Comparison of ENCODE assay signal across 8 cellular contexts in the genomic region with DNA sequence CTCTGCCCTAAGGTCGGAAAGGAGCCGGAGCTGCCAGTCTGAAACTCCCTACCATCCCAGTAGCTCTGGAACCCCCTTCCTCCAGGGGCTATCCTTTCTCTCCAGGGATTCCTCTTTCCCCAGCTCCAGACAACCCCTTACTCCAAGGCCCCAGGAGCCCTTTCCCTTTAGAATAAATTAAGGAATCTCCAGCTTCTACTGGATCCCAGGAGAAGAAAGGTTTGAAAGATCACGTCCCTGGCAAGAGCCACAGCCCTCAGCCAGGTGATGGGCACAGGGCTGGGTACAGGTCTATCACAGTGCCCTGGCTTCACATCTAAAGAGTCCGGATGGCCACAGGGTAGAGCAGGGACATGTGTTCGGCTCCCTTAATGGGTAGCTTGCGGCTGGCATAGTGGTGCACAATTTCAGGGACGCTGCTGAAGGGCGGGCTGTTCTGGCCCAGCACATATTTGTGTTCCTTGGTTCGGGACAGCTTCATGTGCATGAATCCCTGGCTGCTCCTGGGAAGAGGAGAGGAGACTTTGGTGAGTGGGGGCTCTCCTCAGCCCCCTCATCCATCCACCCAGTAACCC. TPM values are rescaled to one million over a fixed set of nuclear protein-coding genes. Genes with fewer than 3 reads are reported as not detected.
DNase-seq lines count a peak whose midpoint lies in the region; ATAC-seq and TF ChIP-seq lines count a peak whose summit lies in the region.

No MANE protein-coding gene starts in this region.

- H3K4me1 Mint-ChIP-seq in activated CD8-positive, alpha-beta T cell treated with anti-CD3 and anti-CD28 coated beads for 36 hours (ENCODE audit: low read depth): peaks cover 14% of the 10 kb centered on the region

- no peaks in the 10 kb centered on the region for H3K9me2 ChIP-seq in HCT116 (ENCODE audit: insufficient read depth)

- H3K4me1 ChIP-seq in HCT116 (ENCODE audit: control insufficient read depth in 1 of 2, insufficient read depth in 2 of 2, low read length in 2 of 2) (peaks cover 8 to 25% of the 10 kb centered on the region in 2 experiments), iPS DF 6.9 (ENCODE audit: control insufficient read depth, insufficient read depth, low read length) (peaks cover 8% of the 10 kb centered on the region)

- H3K27me3 ChIP-seq in HCT116 (ENCODE audit: insufficient read depth, low read length) (no peaks in the 10 kb centered on the region), iPS DF 6.9 (ENCODE audit: control insufficient read depth, insufficient read depth, low read length) (no peaks in the 10 kb centered on the region)

- RAD21 ChIA-PET in HCT116 (lab: Charles Lee; ENCODE audit: low non-redundant PET in 1 of 2, low total read pairs in 2 of 2, uncharacterized antibody in 2 of 2, unreplicated experiment in 2 of 2): no interaction called here

- H3K27ac Mint-ChIP-seq in activated CD8-positive, alpha-beta T cell treated with anti-CD3 and anti-CD28 coated beads for 36 hours: peak overlapping the region; percentile 75

- intact Hi-C loops in HCT116 (cut with micrococcal nuclease): loop anchor here (2.0 to 10.0 kb wide), 2 partner anchors 31 to 447 kb away; no protein-coding TSS in a partner anchor
- intact Hi-C loops in activated CD8-positive, alpha-beta T cell treated with anti-CD3 and anti-CD28 coated beads for 36 hours (cut with micrococcal nuclease): no loop called here

- no peaks in the 10 kb centered on the region for H3K27me3 Mint-ChIP-seq in activated CD8-positive, alpha-beta T cell treated with anti-CD3 and anti-CD28 coated beads for 36 hours

- no peak; a peak in 1 of 6 replicates for TF ChIP-seq CTCF in HCT116 (IDR thresholded peaks at IDR 0.05 in 2 of 3, conservative IDR thresholded peaks at IDR 0.05 in 1 of 3; ENCODE audit: borderline replicate concordance in 1 of 3, insufficient read depth in 1 of 3, low read depth in 2 of 3, low read length in 2 of 3)
- TF ChIP-seq CTCF in activated CD8-positive, alpha-beta T cell treated with anti-CD3 and anti-CD28 coated beads for 36 hours (IDR thresholded peaks at IDR 0.05): no peak

- CTCF ChIA-PET in HCT116 (lab: Charles Lee): interaction anchor here (0.7 to 2.4 kb wide), 7 partner anchors 17 to 229 kb away, joined by 3 to 6 read pairs (median 3); no protein-coding TSS in a partner anchor
- CTCF ChIA-PET in activated CD8-positive, alpha-beta T cell treated with anti-CD3 and anti-CD28 coated beads for 36 hours (lab: Charles Lee): interaction anchor here (0.6 to 8.4 kb wide), 13 partner anchors 13 to 290 kb away, joined by 3 to 131 read pairs (median 4); a partner anchor contains a TSS

- BruUV-seq in HCT116 (replicated peaks; lab: Mats Ljungman, UMichigan): no TSS peak

- H3K4me3 Mint-ChIP-seq in activated CD8-positive, alpha-beta T cell treated with anti-CD3 and anti-CD28 coated beads for 36 hours: peak overlapping the region; percentile 63

- no peaks in the 10 kb centered on the region for H3K79me2 ChIP-seq in HCT116 (ENCODE audit: insufficient read depth, low read length)

- no CpG with 5 or more reads among the region's 9 CpGs for WGBS in iPS DF 6.9 (ENCODE audit: insufficient coverage, insufficient read length)

- peaks cover 1% of the 10 kb centered on the region for H3K36me3 Mint-ChIP-seq in activated CD8-positive, alpha-beta T cell treated with anti-CD3 and anti-CD28 coated beads for 36 hours (ENCODE audit: low read depth)

- H2AFZ ChIP-seq in HCT116 (ENCODE audit: low read depth, low read length, poor library complexity, severe bottlenecking): no peak overlapping the region

- TF ChIP-seq POLR2A in HCT116 (IDR thresholded peaks at IDR 0.05; ENCODE audit: borderline replicate concordance, extremely low read depth, insufficient read depth, insufficient read length): no peak

- peak overlapping the region; percentile 83 for H3K9ac ChIP-seq in HCT116 (ENCODE audit: low read length)

- H3K9me3 ChIP-seq in HCT116 (ENCODE audit: control insufficient read depth in 1 of 2, insufficient read depth in 1 of 2, low read depth in 1 of 2, low read length in 2 of 2) (no peaks in the 10 kb centered on the region), iPS DF 6.9 (ENCODE audit: control insufficient read depth, insufficient read depth, low read length) (no peaks in the 10 kb centered on the region)

- DNase-seq in HCT116 (ENCODE audit: low read depth, low spot score) (no peak), iPS DF 6.9 (ENCODE audit: low read depth, low spot score) (no peak), T1000 (lab: John Stamatoyannopoulos, UW) (no peak), NCI-H510A (lab: John Stamatoyannopoulos, UW) (no peak)
- no peak for DNase-seq in activated CD8-positive, alpha-beta T cell treated with anti-CD3 and anti-CD28 coated beads for 36 hours
- no peak for DNase-seq in stimulated activated CD4-positive, alpha-beta T cell treated with anti-CD3 and anti-CD28 coated beads, Interleukin-1b, Interleukin-23, amount 100 ng/mL, for 48 hours

- H3K36me3 ChIP-seq in HCT116 (ENCODE audit: control insufficient read depth in 1 of 2, insufficient read depth in 2 of 2, low read length in 2 of 2) (no peaks in the 10 kb centered on the region), iPS DF 6.9 (ENCODE audit: control insufficient read depth, insufficient read depth, low read length) (0 out of 2 replicates have a peak, but pooled peaks cover 2% of the 10 kb centered on the region)

- POLR2A ChIA-PET in HCT116 (lab: Charles Lee): no interaction called here
- POLR2A ChIA-PET in activated CD8-positive, alpha-beta T cell treated with anti-CD3 and anti-CD28 coated beads for 36 hours (lab: Charles Lee): interaction anchor here (0.5 to 7.1 kb wide), 8 partner anchors 8 to 235 kb away, joined by 3 to 51 read pairs (median 6); a partner anchor contains a TSS

- peak overlapping the region; percentile 73 to 74 for H3K4me3 ChIP-seq in HCT116 (replicated peaks in 1 of 2; ENCODE audit: low read depth in 1 of 2, low read length in 2 of 2)
- H3K4me3 ChIP-seq in iPS DF 6.9 (ENCODE audit: low read length): peak overlapping the region; percentile 72; the same call in 1 of the 2 replicates
- H3K4me3 ChIP-seq in skin epidermis: peak overlapping the region; percentile 39 to 66 (median 54)

- no peak for ATAC-seq in HCT116
- ATAC-seq in activated CD8-positive, alpha-beta T cell treated with anti-CD3 and anti-CD28 coated beads for 36 hours: no peak
- ATAC-seq in GM19351 (IDR thresholded peaks at IDR 0.05; ENCODE audit: unreplicated experiment): no peak

- no peaks in the 10 kb centered on the region for H3K9me3 Mint-ChIP-seq in activated CD8-positive, alpha-beta T cell treated with anti-CD3 and anti-CD28 coated beads for 36 hours

- TF ChIP-seq RAD21 in HCT116 (IDR thresholded peaks at IDR 0.05; ENCODE audit: low read depth): no peak

- no peaks in the 10 kb centered on the region for H4K20me1 ChIP-seq in HCT116 (ENCODE audit: insufficient read depth)

- H3K27ac ChIP-seq in HCT116 (ENCODE audit: low read depth, low read length) (peak overlapping the region; percentile 90), iPS DF 6.9 (ENCODE audit: low read length) (no peak overlapping the region), skin epidermis (peak overlapping the region; percentile 89 to 100 (median 98))

- peak overlapping the region; percentile 80 for H3K4me2 ChIP-seq in HCT116 (ENCODE audit: low read length)

TF ChIP-seq in HCT116, 20 proteins besides CTCF, POLR2A, EP300 and RAD21 (continues in another document):
- TF ChIP-seq, protein P1, sequence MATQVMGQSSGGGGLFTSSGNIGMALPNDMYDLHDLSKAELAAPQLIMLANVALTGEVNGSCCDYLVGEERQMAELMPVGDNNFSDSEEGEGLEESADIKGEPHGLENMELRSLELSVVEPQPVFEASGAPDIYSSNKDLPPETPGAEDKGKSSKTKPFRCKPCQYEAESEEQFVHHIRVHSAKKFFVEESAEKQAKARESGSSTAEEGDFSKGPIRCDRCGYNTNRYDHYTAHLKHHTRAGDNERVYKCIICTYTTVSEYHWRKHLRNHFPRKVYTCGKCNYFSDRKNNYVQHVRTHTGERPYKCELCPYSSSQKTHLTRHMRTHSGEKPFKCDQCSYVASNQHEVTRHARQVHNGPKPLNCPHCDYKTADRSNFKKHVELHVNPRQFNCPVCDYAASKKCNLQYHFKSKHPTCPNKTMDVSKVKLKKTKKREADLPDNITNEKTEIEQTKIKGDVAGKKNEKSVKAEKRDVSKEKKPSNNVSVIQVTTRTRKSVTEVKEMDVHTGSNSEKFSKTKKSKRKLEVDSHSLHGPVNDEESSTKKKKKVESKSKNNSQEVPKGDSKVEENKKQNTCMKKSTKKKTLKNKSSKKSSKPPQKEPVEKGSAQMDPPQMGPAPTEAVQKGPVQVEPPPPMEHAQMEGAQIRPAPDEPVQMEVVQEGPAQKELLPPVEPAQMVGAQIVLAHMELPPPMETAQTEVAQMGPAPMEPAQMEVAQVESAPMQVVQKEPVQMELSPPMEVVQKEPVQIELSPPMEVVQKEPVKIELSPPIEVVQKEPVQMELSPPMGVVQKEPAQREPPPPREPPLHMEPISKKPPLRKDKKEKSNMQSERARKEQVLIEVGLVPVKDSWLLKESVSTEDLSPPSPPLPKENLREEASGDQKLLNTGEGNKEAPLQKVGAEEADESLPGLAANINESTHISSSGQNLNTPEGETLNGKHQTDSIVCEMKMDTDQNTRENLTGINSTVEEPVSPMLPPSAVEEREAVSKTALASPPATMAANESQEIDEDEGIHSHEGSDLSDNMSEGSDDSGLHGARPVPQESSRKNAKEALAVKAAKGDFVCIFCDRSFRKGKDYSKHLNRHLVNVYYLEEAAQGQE (IDR thresholded peaks at IDR 0.05; ENCODE audit: low read depth): no peak
- no peak for TF ChIP-seq FOSL1 (IDR thresholded peaks at IDR 0.05; ENCODE audit: low read depth)
- no peak for TF ChIP-seq POLR2AphosphoS5 (IDR thresholded peaks at IDR 0.05; ENCODE audit: low read depth, low read length)
- no peak for TF ChIP-seq ZFX (IDR thresholded peaks at IDR 0.05)
- TF ChIP-seq YY1 (IDR thresholded peaks at IDR 0.05; ENCODE audit: extremely low read depth, insufficient replicate concordance, low read depth, low read length): no peak
- no peak for TF ChIP-seq EZH2 (IDR thresholded peaks at IDR 0.05)
- no peak for TF ChIP-seq SP1 (IDR thresholded peaks at IDR 0.05; ENCODE audit: low read depth)

RNA-seq across cellular contexts. Expression of a gene that starts 20.0 kb away (rescaled TPM):
- 2.6 TPM for total RNA-seq in HCT116 (2021; ENCODE audit: unreplicated experiment)
- 1.0 and 2.7 TPM in 2 replicates for polyA plus RNA-seq in HCT116 (2012)
- total RNA-seq in activated CD8-positive, alpha-beta T cell treated with anti-CD3 and anti-CD28 coated beads for 36 hours: 10 to 100 TPM; 19.8 to 23.5 TPM

RNA-seq across cellular contexts. Expression of a gene that starts 37.9 kb away (rescaled TPM):
- total RNA-seq in HCT116 (2021; ENCODE audit: unreplicated experiment): 19.6 TPM
- 11.1 and 11.3 TPM in 2 replicates for polyA plus RNA-seq in HCT116 (2012)
- total RNA-seq in activated CD8-positive, alpha-beta T cell treated with anti-CD3 and anti-CD28 coated beads for 36 hours: not detected

RNA-seq across cellular contexts. Expression of a gene that starts 38.0 kb away (rescaled TPM):
- 2.3 TPM for total RNA-seq in HCT116 (2021; ENCODE audit: unreplicated experiment)
- polyA plus RNA-seq in HCT116 (2012): 1.3 and 1.4 TPM in 2 replicates
- not detected for total RNA-seq in activated CD8-positive, alpha-beta T cell treated with anti-CD3 and anti-CD28 coated beads for 36 hours

RNA-seq across cellular contexts. Expression of a gene that starts 53.6 kb away (rescaled TPM):
- total RNA-seq in HCT116 (2021; ENCODE audit: unreplicated experiment): not detected
- polyA plus RNA-seq in HCT116 (2012): 0.13 and 0.16 TPM in 2 replicates
- total RNA-seq in activated CD8-positive, alpha-beta T cell treated with anti-CD3 and anti-CD28 coated beads for 36 hours: not detected

RNA-seq across cellular contexts. Expression of a gene that starts 53.7 kb away (rescaled TPM):
- total RNA-seq in HCT116 (2021; ENCODE audit: unreplicated experiment): 0.44 TPM
- 0.44 and 0.57 TPM in 2 replicates for polyA plus RNA-seq in HCT116 (2012)
- total RNA-seq in activated CD8-positive, alpha-beta T cell treated with anti-CD3 and anti-CD28 coated beads for 36 hours: under 1 TPM; 0.05 to 0.18 TPM

Comparison
In these comparisons a context has a peak if more than half of its experiments do, and no peak if none do; other contexts are left out.
1. RNA of a gene that starts 37.9 kb away (total RNA-seq): 19.6 TPM in HCT116 (single experiment); not detected in activated CD8-positive, alpha-beta T cell treated with anti-CD3 and anti-CD28 coated beads for 36 hours; every median in the first group is over 10 times any median in the second.
2. Peak in every context shown above with its lines, with median percentiles within 50 percentile points of each other: H3K4me3 ChIP-seq.